In the genomic region with DNA sequence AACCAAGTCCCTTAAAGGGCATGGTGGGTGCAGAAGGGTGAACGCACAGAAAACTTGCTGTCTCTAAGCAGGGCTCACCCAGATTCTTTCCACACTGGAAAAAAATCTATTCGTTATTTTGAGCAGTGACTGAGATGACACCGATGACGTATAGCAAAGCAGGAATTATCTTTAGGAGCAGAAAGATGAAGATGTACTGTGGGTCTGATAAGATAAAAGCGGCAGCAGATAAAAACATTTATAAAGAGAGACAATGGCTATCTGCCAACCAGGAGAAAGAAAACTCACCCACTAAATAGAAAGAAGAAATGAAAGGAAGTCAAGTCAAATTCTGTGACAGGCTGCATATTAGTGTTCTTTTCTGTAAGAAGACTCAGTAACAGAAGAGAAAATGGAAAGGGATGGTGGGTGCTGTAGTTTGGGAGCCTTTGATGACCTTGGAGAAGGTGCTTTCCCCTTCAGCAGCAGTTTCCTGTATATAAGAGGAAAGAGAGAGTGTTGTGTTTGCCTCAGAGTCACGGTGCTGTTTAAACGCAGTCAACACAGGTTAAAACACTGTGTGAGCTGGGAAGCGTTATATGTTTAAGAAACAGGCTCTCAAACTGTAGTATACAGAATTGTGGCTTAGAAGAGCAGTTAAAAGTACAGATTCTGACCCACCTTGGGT, we compare ENCODE assay signal across 1 cellular context.
TF ChIP-seq lines count a peak whose summit lies in the region.

No MANE protein-coding gene starts in this region.

TF ChIP-seq in H1, 55 proteins besides CTCF, POLR2A, EP300 and RAD21 (continued from another document):
- TF ChIP-seq, protein P1, sequence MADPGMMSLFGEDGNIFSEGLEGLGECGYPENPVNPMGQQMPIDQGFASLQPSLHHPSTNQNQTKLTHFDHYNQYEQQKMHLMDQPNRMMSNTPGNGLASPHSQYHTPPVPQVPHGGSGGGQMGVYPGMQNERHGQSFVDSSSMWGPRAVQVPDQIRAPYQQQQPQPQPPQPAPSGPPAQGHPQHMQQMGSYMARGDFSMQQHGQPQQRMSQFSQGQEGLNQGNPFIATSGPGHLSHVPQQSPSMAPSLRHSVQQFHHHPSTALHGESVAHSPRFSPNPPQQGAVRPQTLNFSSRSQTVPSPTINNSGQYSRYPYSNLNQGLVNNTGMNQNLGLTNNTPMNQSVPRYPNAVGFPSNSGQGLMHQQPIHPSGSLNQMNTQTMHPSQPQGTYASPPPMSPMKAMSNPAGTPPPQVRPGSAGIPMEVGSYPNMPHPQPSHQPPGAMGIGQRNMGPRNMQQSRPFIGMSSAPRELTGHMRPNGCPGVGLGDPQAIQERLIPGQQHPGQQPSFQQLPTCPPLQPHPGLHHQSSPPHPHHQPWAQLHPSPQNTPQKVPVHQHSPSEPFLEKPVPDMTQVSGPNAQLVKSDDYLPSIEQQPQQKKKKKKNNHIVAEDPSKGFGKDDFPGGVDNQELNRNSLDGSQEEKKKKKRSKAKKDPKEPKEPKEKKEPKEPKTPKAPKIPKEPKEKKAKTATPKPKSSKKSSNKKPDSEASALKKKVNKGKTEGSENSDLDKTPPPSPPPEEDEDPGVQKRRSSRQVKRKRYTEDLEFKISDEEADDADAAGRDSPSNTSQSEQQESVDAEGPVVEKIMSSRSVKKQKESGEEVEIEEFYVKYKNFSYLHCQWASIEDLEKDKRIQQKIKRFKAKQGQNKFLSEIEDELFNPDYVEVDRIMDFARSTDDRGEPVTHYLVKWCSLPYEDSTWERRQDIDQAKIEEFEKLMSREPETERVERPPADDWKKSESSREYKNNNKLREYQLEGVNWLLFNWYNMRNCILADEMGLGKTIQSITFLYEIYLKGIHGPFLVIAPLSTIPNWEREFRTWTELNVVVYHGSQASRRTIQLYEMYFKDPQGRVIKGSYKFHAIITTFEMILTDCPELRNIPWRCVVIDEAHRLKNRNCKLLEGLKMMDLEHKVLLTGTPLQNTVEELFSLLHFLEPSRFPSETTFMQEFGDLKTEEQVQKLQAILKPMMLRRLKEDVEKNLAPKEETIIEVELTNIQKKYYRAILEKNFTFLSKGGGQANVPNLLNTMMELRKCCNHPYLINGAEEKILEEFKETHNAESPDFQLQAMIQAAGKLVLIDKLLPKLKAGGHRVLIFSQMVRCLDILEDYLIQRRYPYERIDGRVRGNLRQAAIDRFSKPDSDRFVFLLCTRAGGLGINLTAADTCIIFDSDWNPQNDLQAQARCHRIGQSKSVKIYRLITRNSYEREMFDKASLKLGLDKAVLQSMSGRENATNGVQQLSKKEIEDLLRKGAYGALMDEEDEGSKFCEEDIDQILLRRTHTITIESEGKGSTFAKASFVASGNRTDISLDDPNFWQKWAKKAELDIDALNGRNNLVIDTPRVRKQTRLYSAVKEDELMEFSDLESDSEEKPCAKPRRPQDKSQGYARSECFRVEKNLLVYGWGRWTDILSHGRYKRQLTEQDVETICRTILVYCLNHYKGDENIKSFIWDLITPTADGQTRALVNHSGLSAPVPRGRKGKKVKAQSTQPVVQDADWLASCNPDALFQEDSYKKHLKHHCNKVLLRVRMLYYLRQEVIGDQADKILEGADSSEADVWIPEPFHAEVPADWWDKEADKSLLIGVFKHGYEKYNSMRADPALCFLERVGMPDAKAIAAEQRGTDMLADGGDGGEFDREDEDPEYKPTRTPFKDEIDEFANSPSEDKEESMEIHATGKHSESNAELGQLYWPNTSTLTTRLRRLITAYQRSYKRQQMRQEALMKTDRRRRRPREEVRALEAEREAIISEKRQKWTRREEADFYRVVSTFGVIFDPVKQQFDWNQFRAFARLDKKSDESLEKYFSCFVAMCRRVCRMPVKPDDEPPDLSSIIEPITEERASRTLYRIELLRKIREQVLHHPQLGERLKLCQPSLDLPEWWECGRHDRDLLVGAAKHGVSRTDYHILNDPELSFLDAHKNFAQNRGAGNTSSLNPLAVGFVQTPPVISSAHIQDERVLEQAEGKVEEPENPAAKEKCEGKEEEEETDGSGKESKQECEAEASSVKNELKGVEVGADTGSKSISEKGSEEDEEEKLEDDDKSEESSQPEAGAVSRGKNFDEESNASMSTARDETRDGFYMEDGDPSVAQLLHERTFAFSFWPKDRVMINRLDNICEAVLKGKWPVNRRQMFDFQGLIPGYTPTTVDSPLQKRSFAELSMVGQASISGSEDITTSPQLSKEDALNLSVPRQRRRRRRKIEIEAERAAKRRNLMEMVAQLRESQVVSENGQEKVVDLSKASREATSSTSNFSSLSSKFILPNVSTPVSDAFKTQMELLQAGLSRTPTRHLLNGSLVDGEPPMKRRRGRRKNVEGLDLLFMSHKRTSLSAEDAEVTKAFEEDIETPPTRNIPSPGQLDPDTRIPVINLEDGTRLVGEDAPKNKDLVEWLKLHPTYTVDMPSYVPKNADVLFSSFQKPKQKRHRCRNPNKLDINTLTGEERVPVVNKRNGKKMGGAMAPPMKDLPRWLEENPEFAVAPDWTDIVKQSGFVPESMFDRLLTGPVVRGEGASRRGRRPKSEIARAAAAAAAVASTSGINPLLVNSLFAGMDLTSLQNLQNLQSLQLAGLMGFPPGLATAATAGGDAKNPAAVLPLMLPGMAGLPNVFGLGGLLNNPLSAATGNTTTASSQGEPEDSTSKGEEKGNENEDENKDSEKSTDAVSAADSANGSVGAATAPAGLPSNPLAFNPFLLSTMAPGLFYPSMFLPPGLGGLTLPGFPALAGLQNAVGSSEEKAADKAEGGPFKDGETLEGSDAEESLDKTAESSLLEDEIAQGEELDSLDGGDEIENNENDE (IDR thresholded peaks at IDR 0.05; ENCODE audit: insufficient replicate concordance, low read length), result no peak
- TF ChIP-seq TAF1 (IDR thresholded peaks at IDR 0.05; ENCODE audit: low read depth, low read length), result no peak
- TF ChIP-seq POLR2AphosphoS5 (IDR thresholded peaks at IDR 0.05; ENCODE audit: low read depth, low read length), result no peak
- no peak for TF ChIP-seq HDAC2 (IDR thresholded peaks at IDR 0.05; ENCODE audit: borderline replicate concordance in 1 of 2, low read depth in 2 of 2, low read length in 2 of 2)
- TF ChIP-seq ZNF274 (IDR thresholded peaks at IDR 0.05; ENCODE audit: borderline replicate concordance, extremely low read depth, low read length), result no peak
